In the genomic region with DNA sequence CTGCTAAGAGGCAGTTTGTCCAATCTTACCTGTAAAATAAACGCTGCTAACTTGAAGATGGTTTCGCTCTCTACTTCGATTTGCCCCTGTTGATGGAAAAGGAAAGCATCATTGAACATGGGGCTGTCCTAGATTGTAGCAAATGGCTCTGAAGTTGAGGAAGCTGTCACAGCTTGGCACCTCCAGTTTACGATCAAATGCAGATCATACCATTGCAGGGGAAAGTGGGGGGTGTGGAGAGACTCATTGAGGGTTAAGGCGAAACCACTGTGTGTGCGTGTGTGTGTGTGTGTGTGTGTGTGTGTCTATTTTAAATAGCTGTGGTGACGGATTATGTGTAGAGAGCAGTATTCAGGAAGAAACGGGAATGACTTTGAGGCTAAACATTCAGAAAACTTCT, we compare ENCODE assay signal across 8 cellular contexts.
DNase-seq lines count a peak whose midpoint lies in the region; ATAC-seq and TF ChIP-seq lines count a peak whose summit lies in the region.

No MANE protein-coding gene starts in this region.

- H3K27ac ChIP-seq in Peyer's patch, result peak overlapping the region in 1 of 4 donors; percentile 8

- peak; percentile 26 to 50 for TF ChIP-seq POLR2A in Peyer's patch (IDR thresholded peaks at IDR 0.05)

- H3K4me3 ChIP-seq in Peyer's patch (peak overlapping the region in 3 of 4 donors; percentile 9 to 50 (median 47)), MG63 (no peak overlapping the region)

- H3K4me1 ChIP-seq in Peyer's patch, result no peaks in the 10 kb centered on the region

- ATAC-seq in activated naive CD8-positive, alpha-beta T cell treated with anti-CD3 and anti-CD28 coated beads, Interleukin-2, amount 50 U/mL, for 24 hours, result peak; percentile 49
- ATAC-seq in left colon, result peak; percentile 92
- no peak for ATAC-seq in GM18858 (IDR thresholded peaks at IDR 0.05; ENCODE audit: unreplicated experiment)
- ATAC-seq in GM18502 (IDR thresholded peaks at IDR 0.05; ENCODE audit: poor library complexity, unreplicated experiment), result no peak

- H3K9me3 ChIP-seq in Peyer's patch, result no peaks in the 10 kb centered on the region
- H3K9me3 ChIP-seq in MG63, result no peaks in the 10 kb centered on the region

- no peaks in the 10 kb centered on the region for H3K9me3 Mint-ChIP-seq in activated naive CD8-positive, alpha-beta T cell treated with anti-CD3 and anti-CD28 coated beads, Interleukin-2, amount 50 U/mL, for 24 hours

- no peaks in the 10 kb centered on the region for H3K27me3 Mint-ChIP-seq in activated naive CD8-positive, alpha-beta T cell treated with anti-CD3 and anti-CD28 coated beads, Interleukin-2, amount 50 U/mL, for 24 hours

- peaks cover 4% of the 10 kb centered on the region for H3K4me1 Mint-ChIP-seq in activated naive CD8-positive, alpha-beta T cell treated with anti-CD3 and anti-CD28 coated beads, Interleukin-2, amount 50 U/mL, for 24 hours

- H3K36me3 ChIP-seq in Peyer's patch (no peaks in the 10 kb centered on the region), MG63 (no peaks in the 10 kb centered on the region)

- no peaks in the 10 kb centered on the region for H3K36me3 Mint-ChIP-seq in activated naive CD8-positive, alpha-beta T cell treated with anti-CD3 and anti-CD28 coated beads, Interleukin-2, amount 50 U/mL, for 24 hours (ENCODE audit: low read depth)

- no peaks in the 10 kb centered on the region for H3K27me3 ChIP-seq in Peyer's patch
- H3K27me3 ChIP-seq in MG63, result no peaks in the 10 kb centered on the region

- no peak overlapping the region for H3K27ac Mint-ChIP-seq in activated naive CD8-positive, alpha-beta T cell treated with anti-CD3 and anti-CD28 coated beads, Interleukin-2, amount 50 U/mL, for 24 hours

- TF ChIP-seq CTCF in Peyer's patch (IDR thresholded peaks at IDR 0.05), result no peak

- peak overlapping the region; percentile 39 for H3K4me3 Mint-ChIP-seq in activated naive CD8-positive, alpha-beta T cell treated with anti-CD3 and anti-CD28 coated beads, Interleukin-2, amount 50 U/mL, for 24 hours

- intact Hi-C loops in left colon (cut with DNase I, micrococcal nuclease), result no loop called here

- DNase-seq in Peyer's patch (peak in 2 of 3 donors; percentile 57 to 82), left colon (peak; percentile 82 to 87), MG63 (no peak), NOMO-1 (lab: John Stamatoyannopoulos, UW; ENCODE audit: unreplicated experiment in 2 of 2) (no peak)
- peak; percentile 16 for DNase-seq in activated naive CD8-positive, alpha-beta T cell treated with anti-CD3 and anti-CD28 coated beads, Interleukin-2, amount 50 U/mL, for 24 hours
- DNase-seq in stimulated activated CD4-positive, alpha-beta T cell treated with anti-CD3 and anti-CD28 coated beads, TNF-alpha, amount 100 ng/mL, for 1 hour (ENCODE audit: low read depth in 3 of 3, low spot score in 1 of 3), result peak; percentile 9 to 32 (median 13)

Comparison
In these comparisons a context has a peak if more than half of its experiments do, and no peak if none do; other contexts are left out.
1. DNase-seq: peak in Peyer's patch (2 of 3), activated naive CD8-positive, alpha-beta T cell treated with anti-CD3 and anti-CD28 coated beads, Interleukin-2, amount 50 U/mL, for 24 hours (single experiment), left colon (2 of 2) and stimulated activated CD4-positive, alpha-beta T cell treated with anti-CD3 and anti-CD28 coated beads, TNF-alpha, amount 100 ng/mL, for 1 hour (3 of 3); none in MG63 (single experiment) and NOMO-1 (0 of 2).
2. ATAC-seq: peak in activated naive CD8-positive, alpha-beta T cell treated with anti-CD3 and anti-CD28 coated beads, Interleukin-2, amount 50 U/mL, for 24 hours (single experiment) and left colon (single experiment); none in GM18858 (single experiment) and GM18502 (single experiment).